Comparison of ENCODE assay signal across 9 cellular contexts in the genomic region with DNA sequence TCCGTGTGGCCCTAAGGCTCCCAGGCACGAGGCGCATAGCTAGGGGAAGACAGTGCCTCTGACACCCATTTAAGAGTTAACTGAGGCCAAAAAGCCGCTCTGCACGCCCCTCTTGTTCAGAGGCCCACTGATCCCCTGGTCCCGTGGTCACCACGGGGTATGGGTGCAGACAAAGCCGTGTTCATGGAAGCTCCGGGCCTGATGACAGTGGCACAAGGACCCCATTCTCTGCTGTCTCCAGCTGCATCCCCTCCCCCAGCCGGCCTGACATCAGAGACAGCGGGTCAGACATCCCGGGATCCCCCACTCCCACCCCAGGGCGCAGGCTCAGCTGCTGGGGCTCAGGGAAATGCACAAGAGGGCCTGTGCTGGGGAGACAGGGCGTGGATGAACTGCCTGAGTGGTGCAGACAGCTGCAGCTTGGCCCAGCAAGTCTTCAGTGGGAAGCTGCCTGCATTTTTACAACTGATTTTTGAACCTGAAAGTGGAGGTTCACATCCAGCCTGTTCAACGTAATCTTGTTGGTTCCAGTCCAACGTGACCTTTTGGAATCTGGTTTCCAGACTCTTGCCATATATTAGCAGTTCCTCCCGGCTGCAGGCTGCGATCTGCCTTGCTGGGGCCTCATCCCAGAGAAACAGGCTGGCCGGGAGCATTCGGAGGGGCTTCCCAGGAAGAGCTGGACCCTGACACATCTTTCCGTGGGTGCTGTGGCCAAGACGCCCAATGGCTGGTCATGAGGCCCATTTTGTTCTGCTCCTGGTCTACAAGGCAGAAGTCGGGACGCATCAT. TPM values are rescaled to one million over a fixed set of nuclear protein-coding genes. Genes with fewer than 3 reads are reported as not detected.
DNase-seq lines count a peak whose midpoint lies in the region; ATAC-seq, FAIRE-seq and TF ChIP-seq lines count a peak whose summit lies in the region.
"Had no signal": no experiment of that assay in that cellular context is flagged by ENCODE, and none has a peak within 500 bp of the region (broad histone marks: within the 10 kb centered on the region; RNA-seq: fewer than 3 reads in every experiment).

No MANE protein-coding gene starts in this region.

- H3K4me3 ChIP-seq in Panc1 (ENCODE audit: low read depth in 2 of 2, low read length in 2 of 2) (no peak overlapping the region), small intestine (ENCODE audit: low read depth in 1 of 2, low read length in 2 of 2) (no peak overlapping the region), trophoblast cell (ENCODE audit: low read depth, low read length) (no peak overlapping the region)

- H3K14ac ChIP-seq in trophoblast cell (ENCODE audit: low read length), result no peak overlapping the region

- no peak for TF ChIP-seq CTCF in Panc1 (IDR thresholded peaks at IDR 0.05)

- 35 to 58% (median 43%) methylated on average over 24 of the region's 24 CpGs for WGBS in small intestine, 3 donors
- no CpG with 5 or more reads among the region's 24 CpGs for whole genome bisulfite sequencing in trophoblast cell (ENCODE audit: extremely low coverage, insufficient coverage, insufficient read length)

- CTCF ChIA-PET in Panc1 (lab: Charles Lee), result no interaction called here

- no peak overlapping the region for H2BK12ac ChIP-seq in trophoblast cell (ENCODE audit: low read length)

- H3K36me3 ChIP-seq in Panc1 (ENCODE audit: control insufficient read depth, insufficient read depth, low read length), result no peaks in the 10 kb centered on the region
- no peaks in the 10 kb centered on the region for H3K36me3 ChIP-seq in small intestine (ENCODE audit: control insufficient read depth in 2 of 2, insufficient read depth in 2 of 2, low read length in 2 of 2)
- H3K36me3 ChIP-seq in trophoblast cell (ENCODE audit: control insufficient read depth in 1 of 2, insufficient read depth in 2 of 2, low read length in 2 of 2), result no peaks in the 10 kb centered on the region

- H3K9me3 ChIP-seq in Panc1 (ENCODE audit: control insufficient read depth, insufficient read depth, low read depth, low read length), result no peaks in the 10 kb centered on the region
- H3K9me3 ChIP-seq in small intestine (ENCODE audit: control insufficient read depth, low read depth), result no peaks in the 10 kb centered on the region
- peaks cover 3% of the 10 kb centered on the region for H3K9me3 ChIP-seq in trophoblast cell (ENCODE audit: insufficient read depth, low read depth, low read length)

- no peak overlapping the region for H2BK5ac ChIP-seq in trophoblast cell (ENCODE audit: low read depth, low read length, poor library complexity)

- H4K8ac ChIP-seq in trophoblast cell (ENCODE audit: low read depth, low read length), result no peak overlapping the region

- H3K27ac ChIP-seq in Panc1 (ENCODE audit: low read length) (peak overlapping the region; percentile 91), cingulate gyrus (ENCODE audit: low read depth, low read length) (peak overlapping the region; percentile 98), small intestine (ENCODE audit: low read depth in 1 of 2, low read length in 1 of 2) (peak overlapping the region; percentile 38 to 94), trophoblast cell (ENCODE audit: low read depth, low read length) (no peak overlapping the region)

- H2BK120ac ChIP-seq in trophoblast cell (ENCODE audit: insufficient read depth, low read length, poor library complexity), result no peak overlapping the region

- H2AK5ac ChIP-seq in trophoblast cell (ENCODE audit: low read length), result no peak overlapping the region

- no peak for DNase-seq in Panc1 (ENCODE audit: low read depth, low spot score)
- DNase-seq in medulla oblongata (ENCODE audit: extremely low spot score), result peak; percentile 96
- DNase-seq in small intestine, result peak; percentile 93
- no peak for DNase-seq in NCI-H748 (lab: John Stamatoyannopoulos, UW; ENCODE audit: unreplicated experiment)
- no peak for DNase-seq in dermis blood vessel endothelial cell
- no peak for DNase-seq in SW480 (ENCODE audit: low spot score)
- no peak for DNase-seq in trophoblast cell
- DNase-seq: activated naive CD4-positive, alpha-beta T cell treated with anti-CD3 and anti-CD28 coated beads, Interleukin-2, amount 10 ng/mL, durations not matched to agents 7 days and 5 days had no signal

- H3K4me2 ChIP-seq in trophoblast cell (ENCODE audit: low read length), result no peak overlapping the region

- H3K27me3 ChIP-seq in Panc1 (ENCODE audit: control insufficient read depth, insufficient read depth, low read length) (no peaks in the 10 kb centered on the region), small intestine (ENCODE audit: control insufficient read depth in 2 of 2, insufficient read depth in 2 of 2, low read length in 2 of 2) (no peaks in the 10 kb centered on the region), trophoblast cell (ENCODE audit: insufficient read depth, low read length) (peaks cover 17% of the 10 kb centered on the region)

- H4K91ac ChIP-seq in trophoblast cell (ENCODE audit: low read depth, low read length), result no peak overlapping the region

- ATAC-seq in Panc1, result no peak

- H3K18ac ChIP-seq in trophoblast cell (ENCODE audit: low read length), result no peak overlapping the region

- H3K79me1 ChIP-seq in trophoblast cell (ENCODE audit: low read length), result peaks cover 4% of the 10 kb centered on the region

- no peak overlapping the region for H3K9ac ChIP-seq in trophoblast cell (ENCODE audit: low read length)

- in situ Hi-C loops in Panc1 (cut with HindIII; ENCODE audit: low pct_unique_long_range_greater_than_20kb, low sequenced_read_pairs), result no loop called here

- FAIRE-seq in small intestine (lab: Jason Lieb, UNC), result no peak

- no peak overlapping the region for H3K4ac ChIP-seq in trophoblast cell (ENCODE audit: low read depth, low read length)

- no peak overlapping the region for H3K23ac ChIP-seq in trophoblast cell (ENCODE audit: low read length)

- peaks cover 3% of the 10 kb centered on the region for H3K79me2 ChIP-seq in trophoblast cell (ENCODE audit: control insufficient read depth, insufficient read depth, low read length, poor library complexity)

- POLR2A ChIA-PET in Panc1 (lab: Charles Lee), result interaction anchor here (1.1 kb wide), 1 partner anchor 10 kb away, joined by 4 read pairs; the partner anchor contains the start of gene BAHCC1

- H3K4me1 ChIP-seq in Panc1 (ENCODE audit: control insufficient read depth, insufficient read depth, low read length) (peaks cover 47% of the 10 kb centered on the region), small intestine (ENCODE audit: control insufficient read depth in 2 of 2, insufficient read depth in 1 of 2, low read depth in 1 of 2, low read length in 1 of 2) (peaks cover 4% of the 10 kb centered on the region in 2 donors), trophoblast cell (ENCODE audit: control insufficient read depth in 1 of 2, insufficient read depth in 2 of 2, low read length in 2 of 2) (peaks cover 9% of the 10 kb centered on the region in 2 experiments)

- no peak overlapping the region for H4K12ac ChIP-seq in trophoblast cell (ENCODE audit: low read depth, low read length)

- H2AFZ ChIP-seq in trophoblast cell (ENCODE audit: insufficient read depth, low read length, poor library complexity), result no peak overlapping the region

- intact Hi-C loops in Panc1 (cut with micrococcal nuclease; ENCODE audit: unreplicated experiment), result no loop called here

- BruUV-seq in Panc1 (replicated peaks; lab: Mats Ljungman, UMichigan), result no TSS peak

RNA-seq across cellular contexts. Expression of gene BAHCC1, which starts 9.7 kb away (rescaled TPM):
- total RNA-seq in Panc1 (2021; ENCODE audit: unreplicated experiment), result 77.4 TPM
- 129 TPM for polyA plus RNA-seq in Panc1 (2012; ENCODE audit: insufficient read length)
- polyA plus RNA-seq in small intestine, result 10 to 100 TPM in 1 of 3 donors, 1 to 10 TPM in 2; 2.2 to 13.4 (median 6.3) TPM
- total RNA-seq in dermis blood vessel endothelial cell, result 4.8 and 19.3 TPM in 2 replicates
- polyA plus RNA-seq in trophoblast cell (2013), result 2.8 and 3.1 TPM in 2 replicates

Comparison
In these comparisons a context has a peak if more than half of its experiments do, and no peak if none do; other contexts are left out.
1. DNase-seq: peak in medulla oblongata (single experiment) and small intestine (single experiment); none in Panc1 (single experiment), NCI-H748 (single experiment), dermis blood vessel endothelial cell (single experiment), SW480 (single experiment) and trophoblast cell (0 of 2).